18 cellular contexts compared by ENCODE assay signal in the genomic region with DNA sequence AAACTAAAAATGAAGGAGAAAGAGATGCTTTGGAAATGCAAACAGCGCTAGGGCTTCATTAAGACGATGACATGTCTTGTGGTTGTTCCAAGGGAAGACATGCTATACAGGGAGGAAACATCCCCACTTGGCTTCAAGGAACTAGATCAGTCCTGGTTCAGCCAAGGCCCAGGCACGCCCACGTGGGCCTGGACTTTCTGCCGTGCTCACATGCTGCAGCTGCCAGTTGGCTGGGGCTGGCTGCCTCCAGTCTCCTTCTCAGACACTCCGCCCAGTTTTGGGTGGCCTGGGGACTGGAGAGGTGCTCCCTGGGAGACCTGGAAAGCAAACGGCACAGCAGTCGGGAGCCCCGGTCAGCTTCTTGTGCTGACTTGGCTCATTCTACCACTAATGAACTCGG.
DNase-seq lines count a peak whose midpoint lies in the region; ATAC-seq, FAIRE-seq and TF ChIP-seq lines count a peak whose summit lies in the region.
"Had no signal": no experiment of that assay in that cellular context is flagged by ENCODE, and none has a peak within 500 bp of the region (broad histone marks: within the 10 kb centered on the region; RNA-seq: fewer than 3 reads in every experiment).

No MANE protein-coding gene starts in this region.

- TF ChIP-seq POLR2A in sigmoid colon (IDR thresholded peaks at IDR 0.05) = no peak

- H3K27ac ChIP-seq in keratinocyte (ENCODE audit: control insufficient read depth, insufficient read depth, low read length) (no peak overlapping the region), sigmoid colon (no peak overlapping the region)

- no peak for FAIRE-seq in keratinocyte (lab: Jason Lieb, UNC)
- FAIRE-seq: bronchial epithelial cell had no signal

- no peak for TF ChIP-seq EP300 in sigmoid colon (IDR thresholded peaks at IDR 0.05)

- peak overlapping the region; percentile 31 for H2AFZ ChIP-seq in keratinocyte (ENCODE audit: control insufficient read depth, low read length)

- ATAC-seq in esophagus mucosa (peak; percentile 52), HG02763 (IDR thresholded peaks at IDR 0.05; ENCODE audit: unreplicated experiment) (no peak)
- ATAC-seq: stimulated activated naive CD8-positive, alpha-beta T cell treated with anti-CD3 and anti-CD28 coated beads, Interleukin-15, amount 100 ng/mL, for 72 hours had no signal

- no peak overlapping the region for H3K4me2 ChIP-seq in keratinocyte (ENCODE audit: control insufficient read depth, extremely low read depth, insufficient read depth, low read depth, low read length)

- DNase-seq in AG20443 (ENCODE audit: low spot score) = peak; percentile 82
- DNase-seq in keratinocyte (ENCODE audit: low read depth, low spot score) = no peak
- DNase-seq in sigmoid colon = peak; percentile 88
- no peak for DNase-seq in NOMO-1 (lab: John Stamatoyannopoulos, UW; ENCODE audit: unreplicated experiment in 2 of 2)
- no peak for DNase-seq in NCI-H524 treated with DMSO at 0.1 percent for 48 hours (lab: John Stamatoyannopoulos, UW)
- no peak for DNase-seq in activated T-cell treated with anti-CD3 and anti-CD28 coated beads, Interleukin-2, amount 50 U/mL, for 1 hour
- DNase-seq: activated CD4-positive, alpha-beta T cell treated with anti-CD3 and anti-CD28 coated beads for 4 hours; CD4-positive, alpha-beta T cell; dermis blood vessel endothelial cell; MV-4-11; NCI-H187 treated with DMSO at 0.1 percent for 48 hours; NCI-H226; stimulated activated CD4-positive, alpha-beta T cell treated with anti-CD3 and anti-CD28 coated beads, Interleukin-4, amount 100 ng/mL, for 1 hour; stimulated activated naive CD8-positive, alpha-beta T cell treated with anti-CD3 and anti-CD28 coated beads, Interleukin-15, amount 100 ng/mL, for 72 hours; SW 1271 had no signal

- no peak overlapping the region for H3K4me3 ChIP-seq in keratinocyte (ENCODE audit: control insufficient read depth in 2 of 3, extremely low read depth in 1 of 3, insufficient read depth in 2 of 3, low read depth in 1 of 3, low read length in 3 of 3)
- no peak overlapping the region for H3K4me3 ChIP-seq in sigmoid colon

- H3K27me3 ChIP-seq in keratinocyte (ENCODE audit: control insufficient read depth, extremely low read depth, insufficient read depth, low read length) (no peaks in the 10 kb centered on the region), sigmoid colon (no peaks in the 10 kb centered on the region)

- dilution Hi-C loops in keratinocyte (cut with MboI; ENCODE audit: extremely low pct_ligation_motif_present, low sequenced_read_pairs) = no loop called here

- intact Hi-C loops in sigmoid colon (cut with DNase I) = no loop called here

- H3K9ac ChIP-seq in keratinocyte (ENCODE audit: control insufficient read depth, extremely low read depth, insufficient read depth, low read length) = no peak overlapping the region

- TF ChIP-seq CTCF in keratinocyte (optimal IDR thresholded peaks at IDR 0.05 in 1 of 3, IDR thresholded peaks at IDR 0.05 in 1 of 3, conservative IDR thresholded peaks at IDR 0.05 in 1 of 3; ENCODE audit: extremely low read depth in 1 of 3, insufficient read depth in 2 of 3, low read length in 3 of 3) (no peak), sigmoid colon (IDR thresholded peaks at IDR 0.05) (no peak)

- H3K9me3 ChIP-seq in keratinocyte (ENCODE audit: control insufficient read depth, low read depth, low read length) = no peaks in the 10 kb centered on the region
- H3K9me3 ChIP-seq in sigmoid colon = peaks cover 0 to 5% (median 0%) of the 10 kb centered on the region in 4 donors

- H3K9me1 ChIP-seq in keratinocyte (ENCODE audit: control insufficient read depth, extremely low read depth, insufficient read depth, low read length) = no peaks in the 10 kb centered on the region

- no peaks in the 10 kb centered on the region for H3K79me2 ChIP-seq in keratinocyte (ENCODE audit: control insufficient read depth, insufficient read depth, low read length)

- WGBS in sigmoid colon, 2 donors = 54 to 72% methylated on average over 10 of the region's 10 CpGs

- H3K36me3 ChIP-seq in keratinocyte (ENCODE audit: control insufficient read depth in 2 of 2, extremely low read depth in 1 of 2, insufficient read depth in 2 of 2, low read length in 2 of 2) (no peaks in the 10 kb centered on the region), sigmoid colon (no peaks in the 10 kb centered on the region)

- no peaks in the 10 kb centered on the region for H4K20me1 ChIP-seq in keratinocyte (ENCODE audit: control insufficient read depth, extremely low read depth, insufficient read depth, low read length)

- H3K4me1 ChIP-seq in keratinocyte (ENCODE audit: control insufficient read depth, extremely low read depth, insufficient read depth, low read length) (peaks cover 5% of the 10 kb centered on the region), sigmoid colon (peaks cover 0 to 22% (median 10%) of the 10 kb centered on the region in 4 donors)

Comparison
In these comparisons a context has a peak if more than half of its experiments do, and no peak if none do; other contexts are left out.
1. DNase-seq: peak in AG20443 (single experiment) and sigmoid colon (single experiment); none in keratinocyte (single experiment), NOMO-1 (0 of 2), NCI-H524 treated with DMSO at 0.1 percent for 48 hours (single experiment) and activated T-cell treated with anti-CD3 and anti-CD28 coated beads, Interleukin-2, amount 50 U/mL, for 1 hour (single experiment).